In genomic region chr17:74118504-74118903, GRCh38 we compare ENCODE assay signal across 18 cellular contexts.
DNase-seq lines count a peak whose midpoint lies in the region; ATAC-seq and TF ChIP-seq lines count a peak whose summit lies in the region.
"Had no signal": no experiment of that assay in that cellular context is flagged by ENCODE, and none has a peak within 500 bp of the region (broad histone marks: within the 10 kb centered on the region; RNA-seq: fewer than 3 reads in every experiment).

No MANE protein-coding gene starts in this region.

- peak; percentile 87 for DNase-seq in GM23338 (ENCODE audit: low spot score)
- peak; percentile 1 for DNase-seq in M059J (ENCODE audit: low read depth)
- no peak for DNase-seq in chondrocyte (ENCODE audit: low spot score)
- no peak for DNase-seq in T-helper 2 cell treated with Interferon-gamma antibody and Interleukin-4, amounts not matched to agents 5 μg/mL and 100 μg/mL, for 36 hours (ENCODE audit: low spot score)
- DNase-seq in effector memory CD4-positive, alpha-beta T cell, result no peak
- DNase-seq in HCEC 1CT, result no peak
- DNase-seq: activated CD4-positive, CD25-positive, alpha-beta regulatory T cell; activated CD8-positive, alpha-beta memory T cell treated with anti-CD3 and anti-CD28 coated beads, Interleukin-2, amount 10 ng/mL, durations not matched to agents 7 days and 5 days; activated naive CD4-positive, alpha-beta T cell treated with Interleukin-2 at 50 U/mL for 16 hours; body of pancreas; NCI-H1105; small intestine; stimulated activated naive CD8-positive, alpha-beta T cell treated with anti-CD3 and anti-CD28 coated beads, Interleukin-15, Interleukin-2, amounts not matched to agents 100 U/mL and 50 U/mL, for 24 hours; T-cell had no signal

- no peaks in the 10 kb centered on the region for H4K20me1 ChIP-seq in GM23338 (replicated peaks; ENCODE audit: insufficient read depth)

- no peaks in the 10 kb centered on the region for H3K27me3 ChIP-seq in GM23338 (ENCODE audit: insufficient read depth)
- no peaks in the 10 kb centered on the region for H3K27me3 ChIP-seq in effector memory CD4-positive, alpha-beta T cell (replicated peaks; ENCODE audit: control insufficient read depth, insufficient read depth, low read length, poor library complexity, severe bottlenecking)

- peak; percentile 88 for ATAC-seq in GM23338
- ATAC-seq: activated CD8-positive, alpha-beta memory T cell treated with anti-CD3 and anti-CD28 coated beads, Interleukin-2, amount 10 ng/mL, durations not matched to agents 7 days and 5 days; body of pancreas; stimulated activated naive CD8-positive, alpha-beta T cell treated with anti-CD3 and anti-CD28 coated beads, Interleukin-15, Interleukin-2, amounts not matched to agents 100 U/mL and 50 U/mL, for 24 hours; T-cell had no signal

- H3K4me2 ChIP-seq in GM23338, result 0 out of 2 replicates have a peak overlapping the region, but pooled peaks have one; percentile 6

- peak overlapping the region; percentile 35 for H3K4me3 Mint-ChIP-seq in GM23338
- H3K4me3 Mint-ChIP-seq in chondrocyte (ENCODE audit: unreplicated experiment), result no peak overlapping the region
- H3K4me3 Mint-ChIP-seq in nephron, result no peak overlapping the region
- H3K4me3 Mint-ChIP-seq in T-helper 2 cell treated with Interferon-gamma antibody and Interleukin-4, amounts not matched to agents 5 μg/mL and 100 μg/mL, for 36 hours, result no peak overlapping the region
- H3K4me3 Mint-ChIP-seq: activated CD8-positive, alpha-beta memory T cell treated with anti-CD3 and anti-CD28 coated beads, Interleukin-2, amount 10 ng/mL, durations not matched to agents 7 days and 5 days; IgD-negative memory B cell; memory B cell; T-cell had no signal

- peak overlapping the region; percentile 80 for H2AFZ ChIP-seq in GM23338

- H3K27ac Mint-ChIP-seq in GM23338 (peak overlapping the region; percentile 89), chondrocyte (ENCODE audit: unreplicated experiment) (no peak overlapping the region), nephron (peak overlapping the region in 2 of 3 experiments; percentile 6 to 22)
- H3K27ac Mint-ChIP-seq in T-helper 2 cell treated with Interferon-gamma antibody and Interleukin-4, amounts not matched to agents 5 μg/mL and 100 μg/mL, for 36 hours, result no peak overlapping the region
- H3K27ac Mint-ChIP-seq: activated CD8-positive, alpha-beta memory T cell treated with anti-CD3 and anti-CD28 coated beads, Interleukin-2, amount 10 ng/mL, durations not matched to agents 7 days and 5 days; IgD-negative memory B cell; memory B cell; T-cell had no signal

- peak; percentile 34 to 50; a peak in 2 of 4 replicates for TF ChIP-seq CTCF in GM23338 (conservative IDR thresholded peaks at IDR 0.05; ENCODE audit: low read depth in 2 of 2)
- TF ChIP-seq CTCF in chondrocyte (IDR thresholded peaks at IDR 0.05), result peak; percentile 19
- peak; percentile 25 to 38 (median 28) for TF ChIP-seq CTCF in nephron (IDR thresholded peaks at IDR 0.05; ENCODE audit: unreplicated experiment in 3 of 3)

- H3K27ac ChIP-seq in GM23338 (ENCODE audit: low read depth), result no peak overlapping the region
- no peak overlapping the region for H3K27ac ChIP-seq in effector memory CD4-positive, alpha-beta T cell (ENCODE audit: insufficient read depth, low read length, poor library complexity, severe bottlenecking)
- H3K27ac ChIP-seq: body of pancreas, neutrophil had no signal

- H3K79me2 ChIP-seq in GM23338 (replicated peaks; ENCODE audit: insufficient read depth), result no peaks in the 10 kb centered on the region

- H3K4me1 ChIP-seq in GM23338 (ENCODE audit: insufficient read depth), result peaks cover 30% of the 10 kb centered on the region
- no peaks in the 10 kb centered on the region for H3K4me1 ChIP-seq in effector memory CD4-positive, alpha-beta T cell (ENCODE audit: control insufficient read depth, insufficient read depth, low read length, poor library complexity, severe bottlenecking)
- H3K4me1 ChIP-seq: body of pancreas had no signal

- H3K36me3 Mint-ChIP-seq in GM23338 (ENCODE audit: low read depth) (peaks cover 3% of the 10 kb centered on the region; the same call in 2 of the 3 replicates), chondrocyte (ENCODE audit: low read depth) (no peaks in the 10 kb centered on the region), nephron (ENCODE audit: low read depth) (no peaks in the 10 kb centered on the region)
- no peaks in the 10 kb centered on the region for H3K36me3 Mint-ChIP-seq in T-helper 2 cell treated with Interferon-gamma antibody and Interleukin-4, amounts not matched to agents 5 μg/mL and 100 μg/mL, for 36 hours (ENCODE audit: low read depth)
- H3K36me3 Mint-ChIP-seq: activated CD8-positive, alpha-beta memory T cell treated with anti-CD3 and anti-CD28 coated beads, Interleukin-2, amount 10 ng/mL, durations not matched to agents 7 days and 5 days; IgD-negative memory B cell; T-cell had no signal

- H3K9me3 Mint-ChIP-seq in GM23338, result peaks cover 9% of the 10 kb centered on the region; the same call in 2 of the 3 replicates
- H3K9me3 Mint-ChIP-seq in chondrocyte (ENCODE audit: low read depth), result peaks cover 6% of the 10 kb centered on the region
- peaks cover 19% of the 10 kb centered on the region for H3K9me3 Mint-ChIP-seq in nephron
- no peaks in the 10 kb centered on the region for H3K9me3 Mint-ChIP-seq in T-helper 2 cell treated with Interferon-gamma antibody and Interleukin-4, amounts not matched to agents 5 μg/mL and 100 μg/mL, for 36 hours
- H3K9me3 Mint-ChIP-seq: T-cell had no signal

- peaks cover 42% of the 10 kb centered on the region for H3K4me1 Mint-ChIP-seq in GM23338
- H3K4me1 Mint-ChIP-seq in chondrocyte (ENCODE audit: low read depth), result peaks cover 21% of the 10 kb centered on the region
- H3K4me1 Mint-ChIP-seq in nephron, result peaks cover 44% of the 10 kb centered on the region
- H3K4me1 Mint-ChIP-seq in T-helper 2 cell treated with Interferon-gamma antibody and Interleukin-4, amounts not matched to agents 5 μg/mL and 100 μg/mL, for 36 hours (ENCODE audit: low read depth), result no peaks in the 10 kb centered on the region
- H3K4me1 Mint-ChIP-seq: activated CD8-positive, alpha-beta memory T cell treated with anti-CD3 and anti-CD28 coated beads, Interleukin-2, amount 10 ng/mL, durations not matched to agents 7 days and 5 days; IgD-negative memory B cell; memory B cell; T-cell had no signal

- H3F3A ChIP-seq in GM23338 (replicated peaks; ENCODE audit: low read depth), result no peaks in the 10 kb centered on the region; the same call in 1 of the 2 replicates

- H3K36me3 ChIP-seq in GM23338 (ENCODE audit: insufficient read depth), result no peaks in the 10 kb centered on the region
- H3K36me3 ChIP-seq in effector memory CD4-positive, alpha-beta T cell (ENCODE audit: control insufficient read depth, insufficient read depth, low read length), result no peaks in the 10 kb centered on the region
- H3K36me3 ChIP-seq: neutrophil had no signal

- H3K9me3 ChIP-seq in effector memory CD4-positive, alpha-beta T cell (ENCODE audit: control insufficient read depth, low read length), result no peaks in the 10 kb centered on the region
- H3K9me3 ChIP-seq: body of pancreas, neutrophil had no signal

- H3K9me2 ChIP-seq in GM23338 (ENCODE audit: insufficient read depth), result no peaks in the 10 kb centered on the region

- peaks cover 23% of the 10 kb centered on the region for H3K27me3 Mint-ChIP-seq in GM23338 (ENCODE audit: insufficient read depth, low read depth, poor library complexity)
- peaks cover 24% of the 10 kb centered on the region for H3K27me3 Mint-ChIP-seq in chondrocyte (ENCODE audit: low read depth)
- H3K27me3 Mint-ChIP-seq in nephron (ENCODE audit: low read depth), result peaks cover 83% of the 10 kb centered on the region
- H3K27me3 Mint-ChIP-seq in T-helper 2 cell treated with Interferon-gamma antibody and Interleukin-4, amounts not matched to agents 5 μg/mL and 100 μg/mL, for 36 hours (ENCODE audit: low read depth), result peaks cover 11% of the 10 kb centered on the region

- H3K4me3 ChIP-seq in GM23338, result no peak overlapping the region
- H3K4me3 ChIP-seq in effector memory CD4-positive, alpha-beta T cell (ENCODE audit: insufficient read depth, low read depth, low read length, poor library complexity, severe bottlenecking), result no peak overlapping the region
- H3K4me3 ChIP-seq: body of pancreas had no signal

TF ChIP-seq in GM23338, 12 proteins besides CTCF, POLR2A, EP300 and RAD21:
- TF ChIP-seq JUNB (IDR thresholded peaks at IDR 0.05; ENCODE audit: unreplicated experiment) (no peak), NANOG (IDR thresholded peaks at IDR 0.05; ENCODE audit: borderline replicate concordance) (no peak), EZH2 (IDR thresholded peaks at IDR 0.05; ENCODE audit: low read depth, unreplicated experiment) (no peak)

Comparison
In these comparisons a context has a peak if more than half of its experiments do, and no peak if none do; other contexts are left out.
1. DNase-seq: peak in GM23338 (single experiment) and M059J (single experiment); none in chondrocyte (single experiment), T-helper 2 cell treated with Interferon-gamma antibody and Interleukin-4, amounts not matched to agents 5 μg/mL and 100 μg/mL, for 36 hours (single experiment), effector memory CD4-positive, alpha-beta T cell (0 of 3) and HCEC 1CT (single experiment).
2. H3K27ac Mint-ChIP-seq: peak in GM23338 (single experiment) and nephron (2 of 3); none in chondrocyte (single experiment) and T-helper 2 cell treated with Interferon-gamma antibody and Interleukin-4, amounts not matched to agents 5 μg/mL and 100 μg/mL, for 36 hours (single experiment).
3. Peak in every context shown above with its lines, with median percentiles within 50 percentile points of each other: CTCF ChIP-seq.